In genomic region chr6:7134999-7135735, GRCh38 we compare ENCODE assay signal across 12 cellular contexts. TPM values are rescaled to one million over a fixed set of nuclear protein-coding genes. Genes with fewer than 3 reads are reported as not detected.
DNase-seq lines count a peak whose midpoint lies in the region; ATAC-seq and TF ChIP-seq lines count a peak whose summit lies in the region.
"Had no signal": no experiment of that assay in that cellular context is flagged by ENCODE, and none has a peak within 500 bp of the region (broad histone marks: within the 10 kb centered on the region; RNA-seq: fewer than 3 reads in every experiment).

No MANE protein-coding gene starts in this region.

- H3K36me3 Mint-ChIP-seq in CD8-positive, alpha-beta T cell: peaks cover 8% of the 10 kb centered on the region
- peaks cover 4% of the 10 kb centered on the region for H3K36me3 Mint-ChIP-seq in activated T-helper 17 cell treated with anti-CD3 and anti-CD28 coated beads, Interleukin-2, amount 50 U/mL, for 72 hours (ENCODE audit: low read depth)
- H3K36me3 Mint-ChIP-seq in nephron progenitor cell (ENCODE audit: low read depth): peaks cover 3% of the 10 kb centered on the region

- no peak for TF ChIP-seq CTCF in CD8-positive, alpha-beta T cell (IDR thresholded peaks at IDR 0.05)
- no peak for TF ChIP-seq CTCF in HL-60 (IDR thresholded peaks at IDR 0.05; ENCODE audit: insufficient read depth, low read length)
- no peak for TF ChIP-seq CTCF in nephron progenitor cell (IDR thresholded peaks at IDR 0.05)

- no peak overlapping the region for H3K4me3 Mint-ChIP-seq in CD8-positive, alpha-beta T cell
- peak overlapping the region; percentile 27 for H3K4me3 Mint-ChIP-seq in activated T-helper 17 cell treated with anti-CD3 and anti-CD28 coated beads, Interleukin-2, amount 50 U/mL, for 72 hours
- H3K4me3 Mint-ChIP-seq in nephron progenitor cell: no peak overlapping the region

- CTCF ChIA-PET in CD8-positive, alpha-beta T cell (lab: Charles Lee): interaction anchor here (1.5 to 2.0 kb wide), 3 partner anchors 10 to 29 kb away, joined by 3 to 6 read pairs (median 5); partner anchors contain the start of gene RREB1

- H3K9me3 ChIP-seq in CD8-positive, alpha-beta T cell (ENCODE audit: low read length): no peaks in the 10 kb centered on the region
- H3K9me3 ChIP-seq: lower lobe of right lung had no signal

- POLR2A ChIA-PET in CD8-positive, alpha-beta T cell (lab: Charles Lee): interaction anchor here (0.8 to 1.1 kb wide), 2 partner anchors 34 to 50 kb away, joined by 3 read pairs; no protein-coding TSS in a partner anchor

- intact Hi-C loops in CD8-positive, alpha-beta T cell (cut with DNase I, micrococcal nuclease): loop anchor here in 1 of 2 experiments (2.0 to 5.0 kb wide), 2 partner anchors 22 to 83 kb away; no protein-coding TSS in a partner anchor

- H3K4me1 ChIP-seq in CD8-positive, alpha-beta T cell (ENCODE audit: insufficient read depth, low read length): peaks cover 51% of the 10 kb centered on the region

- H3K27me3 ChIP-seq in CD8-positive, alpha-beta T cell (ENCODE audit: insufficient read depth, low read length): no peaks in the 10 kb centered on the region
- H3K27me3 ChIP-seq in HL-60 (ENCODE audit: insufficient read depth, poor library complexity, severe bottlenecking): no peaks in the 10 kb centered on the region

- H3K4me3 ChIP-seq in CD8-positive, alpha-beta T cell (ENCODE audit: low read depth, low read length): no peak overlapping the region
- no peak overlapping the region for H3K4me3 ChIP-seq in HL-60 (replicated peaks; ENCODE audit: insufficient read depth, low read length)
- H3K4me3 ChIP-seq: lower lobe of right lung had no signal

- no peaks in the 10 kb centered on the region for H3K27me3 Mint-ChIP-seq in CD8-positive, alpha-beta T cell (ENCODE audit: low read depth)
- H3K27me3 Mint-ChIP-seq in activated T-helper 17 cell treated with anti-CD3 and anti-CD28 coated beads, Interleukin-2, amount 50 U/mL, for 72 hours: no peaks in the 10 kb centered on the region
- no peaks in the 10 kb centered on the region for H3K27me3 Mint-ChIP-seq in nephron progenitor cell (ENCODE audit: low read depth, poor library complexity)

- peaks cover 81% of the 10 kb centered on the region for H3K4me1 Mint-ChIP-seq in CD8-positive, alpha-beta T cell (ENCODE audit: low read depth)
- H3K4me1 Mint-ChIP-seq in activated T-helper 17 cell treated with anti-CD3 and anti-CD28 coated beads, Interleukin-2, amount 50 U/mL, for 72 hours: peaks cover 44% of the 10 kb centered on the region
- peaks cover 65% of the 10 kb centered on the region for H3K4me1 Mint-ChIP-seq in nephron progenitor cell

- no peak for ATAC-seq in CD8-positive, alpha-beta T cell
- ATAC-seq in activated T-helper 17 cell treated with anti-CD3 and anti-CD28 coated beads, Interleukin-2, amount 50 U/mL, for 72 hours (replicated peaks): no peak
- ATAC-seq: lower lobe of right lung had no signal

- H3K27ac ChIP-seq in CD8-positive, alpha-beta T cell (ENCODE audit: low read depth, low read length): no peak overlapping the region
- H3K27ac ChIP-seq in HL-60 (replicated peaks): 0 out of 2 replicates have a peak overlapping the region, but pooled peaks have one; percentile 10
- H3K27ac ChIP-seq: lower lobe of right lung, parathyroid adenoma had no signal

- no peaks in the 10 kb centered on the region for H3K9me3 Mint-ChIP-seq in CD8-positive, alpha-beta T cell
- no peaks in the 10 kb centered on the region for H3K9me3 Mint-ChIP-seq in activated T-helper 17 cell treated with anti-CD3 and anti-CD28 coated beads, Interleukin-2, amount 50 U/mL, for 72 hours
- no peaks in the 10 kb centered on the region for H3K9me3 Mint-ChIP-seq in nephron progenitor cell

- peak overlapping the region; percentile 67 for H3K27ac Mint-ChIP-seq in CD8-positive, alpha-beta T cell
- H3K27ac Mint-ChIP-seq in activated T-helper 17 cell treated with anti-CD3 and anti-CD28 coated beads, Interleukin-2, amount 50 U/mL, for 72 hours: peak overlapping the region; percentile 39
- H3K27ac Mint-ChIP-seq in nephron progenitor cell: peak overlapping the region; percentile 38

- no peak for DNase-seq in CD8-positive, alpha-beta T cell
- DNase-seq in HL-60 (ENCODE audit: low read depth in 1 of 2, low spot score in 1 of 2) (no peak), nephron progenitor cell (no peak), DMS79 (lab: John Stamatoyannopoulos, UW) (no peak), medulla oblongata (ENCODE audit: extremely low spot score) (no peak), NOMO-1 (lab: John Stamatoyannopoulos, UW; ENCODE audit: unreplicated experiment in 2 of 2) (no peak)
- DNase-seq: activated CD4-positive, alpha-beta T cell treated with anti-CD3 and anti-CD28 coated beads for 48 hours; activated naive CD4-positive, alpha-beta T cell treated with anti-CD3 and anti-CD28 coated beads, Interleukin-2, amount 50 U/mL, for 16 hours; lower lobe of right lung; stimulated activated CD4-positive, alpha-beta T cell treated with anti-CD3 and anti-CD28 coated beads, Interleukin-4, amount 100 ng/mL, for 4 hours had no signal

- H3K36me3 ChIP-seq in CD8-positive, alpha-beta T cell (ENCODE audit: insufficient read depth, low read length): no peaks in the 10 kb centered on the region
- H3K36me3 ChIP-seq: lower lobe of right lung had no signal

RNA-seq across cellular contexts. Expression of gene RREB1, which starts 27.4 kb away (rescaled TPM):
- 10 to 100 TPM; 47.1 to 52.4 TPM for total RNA-seq in CD8-positive, alpha-beta T cell
- total RNA-seq in activated T-helper 17 cell treated with anti-CD3 and anti-CD28 coated beads, Interleukin-2, amount 50 U/mL, for 72 hours: 10 to 100 TPM; 14.8 to 21.9 TPM
